Comparison of ENCODE assay signal across 1 cellular context in the genomic region with DNA sequence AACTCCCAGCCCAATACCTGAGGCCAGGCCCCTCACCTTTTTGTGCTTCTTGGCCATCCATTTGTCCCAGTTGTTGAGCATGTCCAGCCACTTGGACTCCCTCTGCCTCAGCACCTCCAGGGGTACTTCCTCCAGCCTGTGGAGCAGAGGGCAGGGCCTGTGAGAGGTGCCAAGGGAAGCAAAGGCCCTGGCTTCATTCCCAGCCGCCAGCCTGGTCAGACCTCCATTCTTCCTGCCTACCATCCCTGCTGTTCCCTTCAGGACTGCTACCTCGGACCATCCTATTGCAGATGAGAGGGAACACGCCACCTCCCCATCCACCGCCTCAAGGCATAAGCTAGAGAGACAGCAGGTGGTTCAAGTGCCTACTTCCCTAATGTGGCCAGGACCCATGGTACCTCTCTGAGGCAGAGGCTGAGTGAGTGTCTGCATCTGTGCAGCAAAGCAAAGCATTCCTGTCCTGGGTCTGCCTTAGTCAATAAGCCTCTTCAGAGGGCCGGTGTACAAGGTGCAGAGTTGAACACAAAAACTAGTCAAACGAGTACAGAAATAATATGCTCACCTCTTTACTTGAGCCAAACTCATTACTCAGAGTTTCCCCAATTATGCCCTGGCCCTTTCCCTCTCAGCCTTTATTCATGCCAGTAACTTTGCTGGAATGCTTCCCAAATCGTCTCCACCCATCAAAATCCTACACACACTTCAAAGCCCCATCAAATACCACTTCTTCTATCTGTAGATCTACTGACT.
TF ChIP-seq lines count a peak whose summit lies in the region.

No MANE protein-coding gene starts in this region.

TF ChIP-seq in endothelial cell of umbilical vein, 7 proteins besides CTCF, POLR2A, EP300 and RAD21:
- TF ChIP-seq MYC (IDR thresholded peaks at IDR 0.05; ENCODE audit: low read depth, low read length) (no peak), POLR2AphosphoS5 (IDR thresholded peaks at IDR 0.05; ENCODE audit: insufficient read depth, low read depth, low read length) (no peak), GATA2 (IDR thresholded peaks at IDR 0.05; ENCODE audit: insufficient read depth, insufficient read length, low read depth, low read length) (no peak), JUN (IDR thresholded peaks at IDR 0.05; ENCODE audit: borderline replicate concordance, insufficient read depth, insufficient read length, low read depth) (no peak), EZH2 (IDR thresholded peaks at IDR 0.05; ENCODE audit: borderline replicate concordance, low read depth, low read length, severe bottlenecking) (no peak), FOS (IDR thresholded peaks at IDR 0.05; ENCODE audit: borderline replicate concordance, insufficient read depth, low read length) (no peak)
- TF ChIP-seq, protein P1, sequence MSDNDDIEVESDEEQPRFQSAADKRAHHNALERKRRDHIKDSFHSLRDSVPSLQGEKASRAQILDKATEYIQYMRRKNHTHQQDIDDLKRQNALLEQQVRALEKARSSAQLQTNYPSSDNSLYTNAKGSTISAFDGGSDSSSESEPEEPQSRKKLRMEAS (IDR thresholded peaks at IDR 0.05; ENCODE audit: insufficient read depth, insufficient read length) = no peak
